ENCODE assay signal across 1 cellular context in genomic region chr20:60658661-60659060, GRCh38.
TF ChIP-seq lines count a peak whose summit lies in the region.

No MANE protein-coding gene starts in this region.

TF ChIP-seq in SK-N-SH, 30 proteins besides CTCF, POLR2A, EP300 and RAD21 (continued from another document):
- TF ChIP-seq USF2 (IDR thresholded peaks at IDR 0.05; ENCODE audit: borderline replicate concordance, low read depth, low read length) (no peak), MEF2A (IDR thresholded peaks at IDR 0.05; ENCODE audit: borderline replicate concordance, low read depth) (no peak), FOXM1 (IDR thresholded peaks at IDR 0.05; ENCODE audit: low read depth) (no peak), GATA2 (CRISPR knock-in tag; IDR thresholded peaks at IDR 0.05) (no peak)
- TF ChIP-seq, protein P1, sequence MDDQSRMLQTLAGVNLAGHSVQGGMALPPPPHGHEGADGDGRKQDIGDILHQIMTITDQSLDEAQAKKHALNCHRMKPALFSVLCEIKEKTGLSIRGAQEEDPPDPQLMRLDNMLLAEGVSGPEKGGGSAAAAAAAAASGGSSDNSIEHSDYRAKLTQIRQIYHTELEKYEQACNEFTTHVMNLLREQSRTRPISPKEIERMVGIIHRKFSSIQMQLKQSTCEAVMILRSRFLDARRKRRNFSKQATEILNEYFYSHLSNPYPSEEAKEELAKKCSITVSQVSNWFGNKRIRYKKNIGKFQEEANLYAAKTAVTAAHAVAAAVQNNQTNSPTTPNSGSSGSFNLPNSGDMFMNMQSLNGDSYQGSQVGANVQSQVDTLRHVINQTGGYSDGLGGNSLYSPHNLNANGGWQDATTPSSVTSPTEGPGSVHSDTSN (IDR thresholded peaks at IDR 0.05): no peak
